In genomic region chr5:66875325-66875724, GRCh38 we compare ENCODE assay signal across 20 cellular contexts.
DNase-seq lines count a peak whose midpoint lies in the region; ATAC-seq and TF ChIP-seq lines count a peak whose summit lies in the region.
"Had no signal": no experiment of that assay in that cellular context is flagged by ENCODE, and none has a peak within 500 bp of the region (broad histone marks: within the 10 kb centered on the region; RNA-seq: fewer than 3 reads in every experiment).

No MANE protein-coding gene starts in this region.

- H3K9me3 Mint-ChIP-seq in activated T-helper 17 cell treated with anti-CD3 and anti-CD28 coated beads, Interleukin-2, amount 50 U/mL, for 72 hours, result no peaks in the 10 kb centered on the region
- H3K9me3 Mint-ChIP-seq: CD8-positive, alpha-beta T cell; HFFc6; T-helper 1 cell treated with Interleukin-12 subunit alpha and Interleukin-12 subunit beta and Interleukin-4 antibody, amounts not matched to agents 30 μg/mL and 1 μg/mL, for 36 hours had no signal

- peaks cover 4% of the 10 kb centered on the region for H3K4me1 Mint-ChIP-seq in activated T-helper 17 cell treated with anti-CD3 and anti-CD28 coated beads, Interleukin-2, amount 50 U/mL, for 72 hours

- TF ChIP-seq CTCF in left ventricle myocardium inferior (IDR thresholded peaks at IDR 0.05; ENCODE audit: borderline replicate concordance) (no peak), VCaP (conservative IDR thresholded peaks at IDR 0.05) (no peak)

- ATAC-seq in left ventricle myocardium superior, result no peak
- ATAC-seq in activated T-helper 17 cell treated with anti-CD3 and anti-CD28 coated beads, Interleukin-2, amount 50 U/mL, for 72 hours (replicated peaks), result no peak
- ATAC-seq: CD8-positive, alpha-beta T cell; SK-N-SH treated with all-trans-retinoic acid at 6 μM for 48 hours had no signal

- intact Hi-C loops in left ventricle myocardium inferior (cut with micrococcal nuclease), result no loop called here
- intact Hi-C loops in left ventricle myocardium superior (cut with micrococcal nuclease), result no loop called here

- H3K27me3 ChIP-seq in left ventricle myocardium inferior (ENCODE audit: low read depth), result no peaks in the 10 kb centered on the region
- H3K27me3 ChIP-seq: BLaER1, MG63 had no signal

- H3K36me3 Mint-ChIP-seq in activated T-helper 17 cell treated with anti-CD3 and anti-CD28 coated beads, Interleukin-2, amount 50 U/mL, for 72 hours (ENCODE audit: low read depth), result no peaks in the 10 kb centered on the region
- H3K36me3 Mint-ChIP-seq: CD8-positive, alpha-beta T cell had no signal

- no peak overlapping the region for H3K27ac Mint-ChIP-seq in activated T-helper 17 cell treated with anti-CD3 and anti-CD28 coated beads, Interleukin-2, amount 50 U/mL, for 72 hours
- H3K27ac Mint-ChIP-seq: CD8-positive, alpha-beta T cell; HFFc6; T-helper 1 cell treated with Interleukin-12 subunit alpha and Interleukin-12 subunit beta and Interleukin-4 antibody, amounts not matched to agents 30 μg/mL and 1 μg/mL, for 36 hours had no signal

- H3K4me1 ChIP-seq in left ventricle myocardium inferior, result peaks cover 20% of the 10 kb centered on the region
- H3K4me1 ChIP-seq: BLaER1 had no signal

- H3K27me3 Mint-ChIP-seq in activated T-helper 17 cell treated with anti-CD3 and anti-CD28 coated beads, Interleukin-2, amount 50 U/mL, for 72 hours, result peaks cover 6% of the 10 kb centered on the region

- H3K36me3 ChIP-seq in left ventricle myocardium inferior, result no peaks in the 10 kb centered on the region
- H3K36me3 ChIP-seq: BLaER1, MG63 had no signal

- no peak overlapping the region for H3K4me3 Mint-ChIP-seq in activated T-helper 17 cell treated with anti-CD3 and anti-CD28 coated beads, Interleukin-2, amount 50 U/mL, for 72 hours
- H3K4me3 Mint-ChIP-seq: CD8-positive, alpha-beta T cell; HFFc6; T-helper 1 cell treated with Interleukin-12 subunit alpha and Interleukin-12 subunit beta and Interleukin-4 antibody, amounts not matched to agents 30 μg/mL and 1 μg/mL, for 36 hours had no signal

- H3K4me3 ChIP-seq in left ventricle myocardium inferior, result no peak overlapping the region
- H3K4me3 ChIP-seq: BLaER1, MG63 had no signal

- H3K27ac ChIP-seq in left ventricle myocardium inferior (replicated peaks), result peak overlapping the region; percentile 53
- peak overlapping the region; percentile 72 for H3K27ac ChIP-seq in VCaP
- H3K27ac ChIP-seq: BLaER1, HL-60 had no signal

- no peaks in the 10 kb centered on the region for H3K9me3 ChIP-seq in left ventricle myocardium inferior (replicated peaks)
- H3K9me3 ChIP-seq: BLaER1, MG63 had no signal

- DNase-seq in left ventricle myocardium inferior (no peak), left ventricle myocardium superior (no peak), NOMO-1 (lab: John Stamatoyannopoulos, UW; ENCODE audit: unreplicated experiment in 2 of 2) (peak; percentile 13 to 94), NCI-H1417 treated with DMSO at 0.1 percent for 48 hours (lab: John Stamatoyannopoulos, UW) (no peak), NCI-H1436 (lab: John Stamatoyannopoulos, UW) (no peak)
- no peak for DNase-seq in activated CD8-positive, alpha-beta memory T cell treated with anti-CD3 and anti-CD28 coated beads, Interleukin-2, amount 50 U/mL, for 48 hours
- DNase-seq: CD8-positive, alpha-beta T cell; HFFc6; MG63; NCI-H1417; NCI-H1930; NCI-H2171; NCI-H526; SHP77 had no signal

Comparison
In these comparisons a context has a peak if more than half of its experiments do, and no peak if none do; other contexts are left out.
1. DNase-seq: peak in NOMO-1 (2 of 2); none in left ventricle myocardium inferior (single experiment), left ventricle myocardium superior (single experiment), activated CD8-positive, alpha-beta memory T cell treated with anti-CD3 and anti-CD28 coated beads, Interleukin-2, amount 50 U/mL, for 48 hours (single experiment), NCI-H1417 treated with DMSO at 0.1 percent for 48 hours (single experiment) and NCI-H1436 (single experiment).